ENCODE assay signal across 10 cellular contexts in the genomic region with DNA sequence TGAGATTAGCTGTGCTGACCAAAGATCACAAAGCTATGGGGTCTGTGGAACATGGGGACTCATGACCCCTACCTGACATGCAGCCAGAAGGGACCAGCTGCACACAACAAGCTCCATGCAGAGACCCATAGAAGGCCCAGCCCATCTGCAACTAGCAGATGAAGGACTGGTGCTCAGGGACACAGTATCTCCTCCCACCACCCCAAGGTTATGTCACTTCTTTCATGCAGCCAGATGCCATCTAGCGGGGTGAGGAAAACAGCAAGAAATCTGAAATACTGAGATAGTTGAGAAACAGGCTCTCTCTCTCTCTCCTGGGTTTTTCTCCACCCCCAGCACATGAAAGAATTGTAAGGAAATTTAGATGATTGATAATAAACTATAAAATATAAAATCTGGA.
A peak's percentile ranks its signal among the peaks of the same experiment; 100 is the strongest.
DNase-seq lines count a peak whose midpoint lies in the region; ATAC-seq, FAIRE-seq and TF ChIP-seq lines count a peak whose summit lies in the region.
"Had no signal": no experiment of that assay in that cellular context is flagged by ENCODE, and none has a peak within 500 bp of the region (broad histone marks: within the 10 kb centered on the region; RNA-seq: fewer than 3 reads in every experiment).

No MANE protein-coding gene starts in this region.

- H3K36me3 Mint-ChIP-seq in activated T-cell treated with anti-CD3 and anti-CD28 coated beads, Interleukin-2, amount 50 U/mL, for 72 hours (ENCODE audit: insufficient read depth in 2 of 2) = no peaks in the 10 kb centered on the region

- peaks cover 0 to 2% of the 10 kb centered on the region in 2 experiments; a peak in 2 of 5 replicates for H3K4me1 ChIP-seq in K562 (replicated peaks in 1 of 2; ENCODE audit: control insufficient read depth in 2 of 2, insufficient read depth in 2 of 2, low read length in 2 of 2)
- peaks cover 14% of the 10 kb centered on the region for H3K4me1 ChIP-seq in mucosa of stomach (ENCODE audit: control insufficient read depth, insufficient read depth, low read length)

- H3K36me3 ChIP-seq in K562 (ENCODE audit: control insufficient read depth, insufficient read depth, low read length) = no peaks in the 10 kb centered on the region
- H3K36me3 ChIP-seq in mucosa of stomach (ENCODE audit: control insufficient read depth, insufficient read depth, low read length) = no peaks in the 10 kb centered on the region

- H3K27me3 Mint-ChIP-seq in activated T-cell treated with anti-CD3 and anti-CD28 coated beads, Interleukin-2, amount 50 U/mL, for 72 hours (ENCODE audit: low read depth) = peaks cover 62% of the 10 kb centered on the region

- H3K9me3 Mint-ChIP-seq in activated T-cell treated with anti-CD3 and anti-CD28 coated beads, Interleukin-2, amount 50 U/mL, for 72 hours = no peaks in the 10 kb centered on the region

- no peaks in the 10 kb centered on the region for H4K20me1 ChIP-seq in K562 (replicated peaks; ENCODE audit: control insufficient read depth, insufficient read depth, low read length)

- no peaks in the 10 kb centered on the region for H3K27me3 ChIP-seq in K562 (ENCODE audit: control insufficient read depth in 2 of 2, insufficient read depth in 2 of 2, low read length in 2 of 2)
- peaks cover 16% of the 10 kb centered on the region for H3K27me3 ChIP-seq in mucosa of stomach (ENCODE audit: control insufficient read depth, insufficient read depth, low read length)

- ATAC-seq in K562 (peak; percentile 86), HG03039 (IDR thresholded peaks at IDR 0.05; ENCODE audit: unreplicated experiment) (no peak)
- ATAC-seq in activated T-cell treated with anti-CD3 and anti-CD28 coated beads, Interleukin-2, amount 50 U/mL, for 72 hours (replicated peaks in 1 of 2) = no peak

- in situ Hi-C loops in K562 (cut with MboI) = loop anchor here (5.0 to 25.0 kb wide), 2 partner anchors 336 to 476 kb away; no protein-coding TSS in a partner anchor

- POLR2A ChIA-PET in K562 (lab: Yijun Ruan, JAX) = no interaction called here

- CTCF ChIA-PET in K562 (lab: Yijun Ruan, JAX; ENCODE audit: low intra/inter-chr PET ratio) = interaction anchor here (0.7 to 1.1 kb wide), 4 partner anchors 164 to 605 kb away, joined by 3 to 10 read pairs (median 3); no protein-coding TSS in a partner anchor

- FAIRE-seq in K562 (lab: Jason Lieb, UNC) = peak; percentile 44

- H3K79me2 ChIP-seq in K562 (ENCODE audit: control insufficient read depth, insufficient read depth, low read length) = no peaks in the 10 kb centered on the region

- H2AFZ ChIP-seq in K562 (ENCODE audit: low read depth, low read length) = no peak overlapping the region

- peaks cover 17% of the 10 kb centered on the region for H3K4me1 Mint-ChIP-seq in activated T-cell treated with anti-CD3 and anti-CD28 coated beads, Interleukin-2, amount 50 U/mL, for 72 hours (ENCODE audit: low read depth)

- no peak overlapping the region for H3K27ac Mint-ChIP-seq in activated T-cell treated with anti-CD3 and anti-CD28 coated beads, Interleukin-2, amount 50 U/mL, for 72 hours

- TF ChIP-seq CTCF in K562 (IDR thresholded peaks at IDR 0.05 in 2 of 3, conservative IDR thresholded peaks at IDR 0.05 in 1 of 3; ENCODE audit: insufficient read depth in 2 of 3, low read depth in 1 of 3, low read length in 3 of 3) = peak in 2 of 3 experiments; percentile 45 to 48; a peak in 3 of 6 replicates

- intact Hi-C loops in K562 (cut with micrococcal nuclease) = loop anchor here (2.0 to 5.0 kb wide), 2 partner anchors 162 to 211 kb away; no protein-coding TSS in a partner anchor

- no peak overlapping the region for H3K9ac ChIP-seq in K562 (ENCODE audit: insufficient read depth in 1 of 2, low read depth in 2 of 2, low read length in 2 of 2)
- peak overlapping the region; percentile 20 for H3K9ac ChIP-seq in mucosa of stomach (ENCODE audit: low read length)

- no peak overlapping the region for H3K4me3 Mint-ChIP-seq in activated T-cell treated with anti-CD3 and anti-CD28 coated beads, Interleukin-2, amount 50 U/mL, for 72 hours

- no TSS peak for BruUV-seq in K562 (replicated peaks; lab: Mats Ljungman, UMichigan)

- H3K9me1 ChIP-seq in K562 (ENCODE audit: control insufficient read depth, insufficient read depth, low read length) = no peaks in the 10 kb centered on the region

- H3K27ac ChIP-seq in K562 (ENCODE audit: extremely low read depth, low read depth, low read length) = no peak overlapping the region

- TF ChIP-seq RAD21 in K562 (CRISPR knock-in tag; conservative IDR thresholded peaks at IDR 0.05 in 1 of 2, IDR thresholded peaks at IDR 0.05 in 1 of 2) = no peak

- TF ChIP-seq POLR2A in K562 (conservative IDR thresholded peaks at IDR 0.05) = no peak

- no peak for TF ChIP-seq EP300 in K562 (IDR thresholded peaks at IDR 0.05; ENCODE audit: low read length)

- 0% methylated on average over 1 of the region's 1 CpG for WGBS in K562 (ENCODE audit: insufficient coverage, low coverage, missing lambda C conversion rate)

- H3K4me3 ChIP-seq in K562 (no peak overlapping the region), mucosa of stomach (ENCODE audit: low read length) (no peak overlapping the region)

- H3K9me3 ChIP-seq in K562 (replicated peaks; ENCODE audit: control insufficient read depth, insufficient read depth, low read depth, low read length) (no peaks in the 10 kb centered on the region; the same call in 1 of the 2 replicates), mucosa of stomach (ENCODE audit: control insufficient read depth, low read length) (no peaks in the 10 kb centered on the region)

- DNase-seq in NCI-H1694 treated with DMSO at 0.1 percent for 48 hours (lab: John Stamatoyannopoulos, UW) (peak; percentile 1), NCI-H1694 (lab: John Stamatoyannopoulos, UW) (no peak), Kasumi-1 (lab: John Stamatoyannopoulos, UW) (peak; percentile 60 to 78), K562 (ENCODE audit: extremely low read depth in 1 of 4, low spot score in 3 of 4) (peak; percentile 18 to 50 (median 39)), mesenteric fat pad (ENCODE audit: low spot score) (no peak)
- DNase-seq in activated T-cell treated with anti-CD3 and anti-CD28 coated beads, Interleukin-2, amount 50 U/mL, for 72 hours = no peak
- DNase-seq: activated CD4-positive, alpha-beta T cell treated with anti-CD3 and anti-CD28 coated beads for 1 hour; activated naive CD4-positive, alpha-beta T cell had no signal

- H3K4me2 ChIP-seq in K562 (ENCODE audit: insufficient read depth, low read length) = no peak overlapping the region

TF ChIP-seq in K562, 482 proteins besides CTCF, POLR2A, EP300 and RAD21 (continues in another document):
- TF ChIP-seq, protein P1, sequence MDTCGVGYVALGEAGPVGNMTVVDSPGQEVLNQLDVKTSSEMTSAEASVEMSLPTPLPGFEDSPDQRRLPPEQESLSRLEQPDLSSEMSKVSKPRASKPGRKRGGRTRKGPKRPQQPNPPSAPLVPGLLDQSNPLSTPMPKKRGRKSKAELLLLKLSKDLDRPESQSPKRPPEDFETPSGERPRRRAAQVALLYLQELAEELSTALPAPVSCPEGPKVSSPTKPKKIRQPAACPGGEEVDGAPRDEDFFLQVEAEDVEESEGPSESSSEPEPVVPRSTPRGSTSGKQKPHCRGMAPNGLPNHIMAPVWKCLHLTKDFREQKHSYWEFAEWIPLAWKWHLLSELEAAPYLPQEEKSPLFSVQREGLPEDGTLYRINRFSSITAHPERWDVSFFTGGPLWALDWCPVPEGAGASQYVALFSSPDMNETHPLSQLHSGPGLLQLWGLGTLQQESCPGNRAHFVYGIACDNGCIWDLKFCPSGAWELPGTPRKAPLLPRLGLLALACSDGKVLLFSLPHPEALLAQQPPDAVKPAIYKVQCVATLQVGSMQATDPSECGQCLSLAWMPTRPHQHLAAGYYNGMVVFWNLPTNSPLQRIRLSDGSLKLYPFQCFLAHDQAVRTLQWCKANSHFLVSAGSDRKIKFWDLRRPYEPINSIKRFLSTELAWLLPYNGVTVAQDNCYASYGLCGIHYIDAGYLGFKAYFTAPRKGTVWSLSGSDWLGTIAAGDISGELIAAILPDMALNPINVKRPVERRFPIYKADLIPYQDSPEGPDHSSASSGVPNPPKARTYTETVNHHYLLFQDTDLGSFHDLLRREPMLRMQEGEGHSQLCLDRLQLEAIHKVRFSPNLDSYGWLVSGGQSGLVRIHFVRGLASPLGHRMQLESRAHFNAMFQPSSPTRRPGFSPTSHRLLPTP (IDR thresholded peaks at IDR 0.05; ENCODE audit: borderline replicate concordance, extremely low read depth, insufficient read length) = no peak

Comparison
In these comparisons a context has a peak if more than half of its experiments do, and no peak if none do; other contexts are left out.
1. DNase-seq: peak in NCI-H1694 treated with DMSO at 0.1 percent for 48 hours (single experiment), Kasumi-1 (2 of 2) and K562 (4 of 4); none in NCI-H1694 (single experiment), mesenteric fat pad (single experiment) and activated T-cell treated with anti-CD3 and anti-CD28 coated beads, Interleukin-2, amount 50 U/mL, for 72 hours (0 of 2).